In genomic region chr1:203280061-203280460, GRCh38 we compare ENCODE assay signal across 15 cellular contexts. TPM values are rescaled to one million over a fixed set of nuclear protein-coding genes. Genes with fewer than 3 reads are reported as not detected.
A peak's percentile ranks its signal among the peaks of the same experiment; 100 is the strongest.
DNase-seq lines count a peak whose midpoint lies in the region; ATAC-seq and TF ChIP-seq lines count a peak whose summit lies in the region.
"Had no signal": no experiment of that assay in that cellular context is flagged by ENCODE, and none has a peak within 500 bp of the region (broad histone marks: within the 10 kb centered on the region; RNA-seq: fewer than 3 reads in every experiment).

No MANE protein-coding gene starts in this region.

- no peaks in the 10 kb centered on the region for H3K27me3 Mint-ChIP-seq in activated naive CD8-positive, alpha-beta T cell
- no peaks in the 10 kb centered on the region for H3K27me3 Mint-ChIP-seq in activated naive CD8-positive, alpha-beta T cell treated with anti-CD3 and anti-CD28 coated beads for 36 hours
- H3K27me3 Mint-ChIP-seq: activated CD4-positive, alpha-beta memory T cell treated with anti-CD3 and anti-CD28 coated beads for 36 hours had no signal

- peak overlapping the region; percentile 25 for H3K27ac Mint-ChIP-seq in activated naive CD8-positive, alpha-beta T cell
- H3K27ac Mint-ChIP-seq in activated naive CD8-positive, alpha-beta T cell treated with anti-CD3 and anti-CD28 coated beads for 36 hours: no peak overlapping the region
- H3K27ac Mint-ChIP-seq: activated CD4-positive, alpha-beta memory T cell treated with anti-CD3 and anti-CD28 coated beads for 36 hours had no signal

- H3K27ac ChIP-seq in angular gyrus (ENCODE audit: low read depth, low read length): peak overlapping the region; percentile 74
- H3K27ac ChIP-seq in muscle layer of duodenum (ENCODE audit: low read length): peak overlapping the region; percentile 65
- peak overlapping the region; percentile 91 to 94 for H3K27ac ChIP-seq in tibial artery

- H3K36me3 ChIP-seq in muscle layer of duodenum (ENCODE audit: control insufficient read depth in 1 of 2, insufficient read depth in 2 of 2, low read length in 2 of 2) (no peaks in the 10 kb centered on the region), tibial artery (no peaks in the 10 kb centered on the region)

- H3K27me3 ChIP-seq in muscle layer of duodenum (ENCODE audit: low read depth, low read length) (no peaks in the 10 kb centered on the region), tibial artery (no peaks in the 10 kb centered on the region)
- H3K27me3 ChIP-seq: testis had no signal

- H3K4me3 ChIP-seq in muscle layer of duodenum (ENCODE audit: low read depth in 1 of 2, low read length in 2 of 2) (no peak overlapping the region), tibial artery (no peak overlapping the region)
- H3K4me3 ChIP-seq: testis had no signal

- no peak for TF ChIP-seq CTCF in tibial artery (IDR thresholded peaks at IDR 0.05)

- intact Hi-C loops in tibial artery (cut with DNase I; ENCODE audit: low total_unique reads): no loop called here

- H3K36me3 Mint-ChIP-seq in activated naive CD8-positive, alpha-beta T cell: no peaks in the 10 kb centered on the region
- no peaks in the 10 kb centered on the region for H3K36me3 Mint-ChIP-seq in activated naive CD8-positive, alpha-beta T cell treated with anti-CD3 and anti-CD28 coated beads for 36 hours
- H3K36me3 Mint-ChIP-seq: activated CD4-positive, alpha-beta memory T cell treated with anti-CD3 and anti-CD28 coated beads for 36 hours had no signal

- H3K4me1 Mint-ChIP-seq in activated naive CD8-positive, alpha-beta T cell (ENCODE audit: low read depth): peaks cover 42% of the 10 kb centered on the region
- H3K4me1 Mint-ChIP-seq in activated naive CD8-positive, alpha-beta T cell treated with anti-CD3 and anti-CD28 coated beads for 36 hours: peaks cover 57% of the 10 kb centered on the region

- ATAC-seq in HG02840 (IDR thresholded peaks at IDR 0.05; ENCODE audit: low FRiP score, unreplicated experiment) (no peak), GM21786 (IDR thresholded peaks at IDR 0.05; ENCODE audit: unreplicated experiment) (no peak)
- ATAC-seq: HCT116 had no signal

- H3K4me1 ChIP-seq in muscle layer of duodenum (ENCODE audit: control insufficient read depth in 1 of 2, insufficient read depth in 2 of 2, low read length in 2 of 2): peaks cover 30% of the 10 kb centered on the region in 2 donors
- H3K4me1 ChIP-seq in tibial artery: peaks cover 0 to 38% (median 29%) of the 10 kb centered on the region in 4 donors

- H3K4me3 Mint-ChIP-seq in activated naive CD8-positive, alpha-beta T cell: no peak overlapping the region
- H3K4me3 Mint-ChIP-seq in activated naive CD8-positive, alpha-beta T cell treated with anti-CD3 and anti-CD28 coated beads for 36 hours: no peak overlapping the region
- H3K4me3 Mint-ChIP-seq: activated CD4-positive, alpha-beta memory T cell treated with anti-CD3 and anti-CD28 coated beads for 36 hours had no signal

- no peak for DNase-seq in activated naive CD8-positive, alpha-beta T cell treated with anti-CD3 and anti-CD28 coated beads for 36 hours
- DNase-seq in tibial artery: peak in 1 of 2 donors; percentile 41
- DNase-seq in midbrain (lab: John Stamatoyannopoulos, UW): no peak
- DNase-seq: activated CD4-positive, alpha-beta memory T cell treated with anti-CD3 and anti-CD28 coated beads for 36 hours; activated effector memory CD4-positive, alpha-beta T cell treated with anti-CD3 and anti-CD28 coated beads, Interleukin-2, amount 50 U/mL, for 16 hours; Calu3; NCI-H1105; testis had no signal

- no peaks in the 10 kb centered on the region for H3K9me3 Mint-ChIP-seq in activated naive CD8-positive, alpha-beta T cell (ENCODE audit: low read depth)
- H3K9me3 Mint-ChIP-seq in activated naive CD8-positive, alpha-beta T cell treated with anti-CD3 and anti-CD28 coated beads for 36 hours: no peaks in the 10 kb centered on the region
- H3K9me3 Mint-ChIP-seq: activated CD4-positive, alpha-beta memory T cell treated with anti-CD3 and anti-CD28 coated beads for 36 hours had no signal

- H3K9me3 ChIP-seq in muscle layer of duodenum (ENCODE audit: control insufficient read depth in 1 of 2, low read length in 2 of 2) (no peaks in the 10 kb centered on the region), tibial artery (no peaks in the 10 kb centered on the region)
- H3K9me3 ChIP-seq: testis had no signal

RNA-seq across cellular contexts. Expression of gene BTG2, which starts 25.3 kb away (rescaled TPM):
- 10 to 100 TPM; 74.7 to 81.2 TPM for total RNA-seq in activated naive CD8-positive, alpha-beta T cell treated with anti-CD3 and anti-CD28 coated beads for 36 hours

RNA-seq across cellular contexts. Expression of gene CHIT1, which starts 50.6 kb away (rescaled TPM):
- total RNA-seq in activated naive CD8-positive, alpha-beta T cell treated with anti-CD3 and anti-CD28 coated beads for 36 hours: under 1 TPM; 0.21 to 0.56 TPM
- total RNA-seq: Calu3, G401 had no signal
